11 cellular contexts compared by ENCODE assay signal in genomic region chr13:50422181-50423148, GRCh38.
DNase-seq lines count a peak whose midpoint lies in the region; TF ChIP-seq lines count a peak whose summit lies in the region.
"Had no signal": no experiment of that assay in that cellular context is flagged by ENCODE, and none has a peak within 500 bp of the region (broad histone marks: within the 10 kb centered on the region; RNA-seq: fewer than 3 reads in every experiment).

No MANE protein-coding gene starts in this region.

- H2BK12ac ChIP-seq in trophoblast cell (ENCODE audit: low read length) = no peak overlapping the region

- H3K9me3 ChIP-seq in GM23248 (ENCODE audit: low read depth) (no peaks in the 10 kb centered on the region), trophoblast cell (ENCODE audit: insufficient read depth, low read depth, low read length) (no peaks in the 10 kb centered on the region), neural progenitor cell (ENCODE audit: low read depth) (no peaks in the 10 kb centered on the region), sigmoid colon (no peaks in the 10 kb centered on the region)
- H3K9me3 ChIP-seq: tibial artery had no signal

- H3K18ac ChIP-seq in trophoblast cell (ENCODE audit: low read length) = no peak overlapping the region

- H3K36me3 ChIP-seq in GM23248 (ENCODE audit: low read depth) (no peaks in the 10 kb centered on the region), trophoblast cell (ENCODE audit: control insufficient read depth in 1 of 2, insufficient read depth in 2 of 2, low read length in 2 of 2) (no peaks in the 10 kb centered on the region), neural progenitor cell (no peaks in the 10 kb centered on the region), sigmoid colon (no peaks in the 10 kb centered on the region)
- H3K36me3 ChIP-seq: tibial artery had no signal

- TF ChIP-seq POLR2A in sigmoid colon (IDR thresholded peaks at IDR 0.05) = no peak

- H3K4me3 ChIP-seq in GM23248 (no peak overlapping the region), trophoblast cell (ENCODE audit: low read depth, low read length) (no peak overlapping the region), neural progenitor cell (no peak overlapping the region), sigmoid colon (no peak overlapping the region)
- H3K4me3 ChIP-seq: tibial artery had no signal

- H3K9me3 Mint-ChIP-seq in brain (peaks cover 0 to 5% (median 0%) of the 10 kb centered on the region in 5 experiments), neural progenitor cell (no peaks in the 10 kb centered on the region)

- H2BK120ac ChIP-seq in trophoblast cell (ENCODE audit: insufficient read depth, low read length, poor library complexity) = no peak overlapping the region

- H2AFZ ChIP-seq in GM23248 (no peak overlapping the region), trophoblast cell (ENCODE audit: insufficient read depth, low read length, poor library complexity) (no peak overlapping the region), neural progenitor cell (replicated peaks) (no peak overlapping the region)

- no peak overlapping the region for H2AK5ac ChIP-seq in trophoblast cell (ENCODE audit: low read length)

- no peak overlapping the region for H4K91ac ChIP-seq in trophoblast cell (ENCODE audit: low read depth, low read length)

- intact Hi-C loops in sigmoid colon (cut with DNase I) = no loop called here

- H3K27me3 ChIP-seq in GM23248 (replicated peaks; ENCODE audit: insufficient read depth) = no peaks in the 10 kb centered on the region
- H3K27me3 ChIP-seq in trophoblast cell (ENCODE audit: insufficient read depth, low read length) = no peaks in the 10 kb centered on the region
- no peaks in the 10 kb centered on the region for H3K27me3 ChIP-seq in neural progenitor cell
- no peaks in the 10 kb centered on the region for H3K27me3 ChIP-seq in sigmoid colon
- H3K27me3 ChIP-seq: tibial artery had no signal

- H3K79me1 ChIP-seq in trophoblast cell (ENCODE audit: low read length) = no peaks in the 10 kb centered on the region

- no peak overlapping the region for H4K12ac ChIP-seq in trophoblast cell (ENCODE audit: low read depth, low read length)

- no peak overlapping the region for H3K4me3 Mint-ChIP-seq in brain
- no peak overlapping the region for H3K4me3 Mint-ChIP-seq in neural progenitor cell
- H3K4me3 Mint-ChIP-seq: CD14-positive monocyte had no signal

- H3K4me2 ChIP-seq in GM23248 (ENCODE audit: unreplicated experiment) (peak overlapping the region; percentile 26), trophoblast cell (ENCODE audit: low read length) (no peak overlapping the region), neural progenitor cell (no peak overlapping the region)

- no peaks in the 10 kb centered on the region for H4K20me1 ChIP-seq in GM23248 (ENCODE audit: insufficient read depth)
- no peaks in the 10 kb centered on the region for H4K20me1 ChIP-seq in neural progenitor cell (ENCODE audit: low read depth)

- H3K9ac ChIP-seq in GM23248 (no peak overlapping the region), trophoblast cell (ENCODE audit: low read length) (no peak overlapping the region), neural progenitor cell (no peak overlapping the region)

- H3F3A ChIP-seq in GM23248 (ENCODE audit: insufficient read depth) = peaks cover 17% of the 10 kb centered on the region
- no peaks in the 10 kb centered on the region for H3F3A ChIP-seq in neural progenitor cell (ENCODE audit: low read depth)

- H3K4ac ChIP-seq in trophoblast cell (ENCODE audit: low read depth, low read length) = no peak overlapping the region

- no peak for TF ChIP-seq EP300 in sigmoid colon (IDR thresholded peaks at IDR 0.05)

- no peak overlapping the region for H3K27ac ChIP-seq in GM23248
- no peak overlapping the region for H3K27ac ChIP-seq in trophoblast cell (ENCODE audit: low read depth, low read length)
- H3K27ac ChIP-seq in neural progenitor cell = no peak overlapping the region
- H3K27ac ChIP-seq in sigmoid colon = no peak overlapping the region
- H3K27ac ChIP-seq: tibial artery had no signal

- 88% methylated on average over 12 of the region's 12 CpGs for WGBS in GM23248 (ENCODE audit: low coverage in 1 of 2, low lambda C conversion rate in 2 of 2, missing lambda C conversion rate in 2 of 2), 2 experiments
- no CpG with 5 or more reads among the region's 12 CpGs for WGBS in trophoblast cell (ENCODE audit: extremely low coverage, insufficient coverage, insufficient read length)
- WGBS in sigmoid colon, 2 donors = 56 to 71% methylated on average over 12 of the region's 12 CpGs

- TF ChIP-seq CTCF in brain (conservative IDR thresholded peaks at IDR 0.05) (no peak), neural progenitor cell (IDR thresholded peaks at IDR 0.05) (no peak), sigmoid colon (IDR thresholded peaks at IDR 0.05) (no peak)

- H3K9me2 ChIP-seq in GM23248 (ENCODE audit: insufficient read depth) = no peaks in the 10 kb centered on the region

- peak overlapping the region; percentile 34 for H4K8ac ChIP-seq in trophoblast cell (ENCODE audit: low read depth, low read length)

- H3K4me1 Mint-ChIP-seq in brain = peaks cover 66% of the 10 kb centered on the region
- H3K4me1 Mint-ChIP-seq in neural progenitor cell = peaks cover 4% of the 10 kb centered on the region

- DNase-seq in GM23248 = no peak
- DNase-seq in NCI-H69 (lab: John Stamatoyannopoulos, UW) = peak; percentile 61
- DNase-seq in trophoblast cell = no peak
- no peak for DNase-seq in neural progenitor cell (ENCODE audit: low spot score)
- no peak for DNase-seq in sigmoid colon
- DNase-seq in RPMI8226 = no peak
- DNase-seq: activated CD8-positive, alpha-beta memory T cell treated with anti-CD3 and anti-CD28 coated beads, Interleukin-2, amount 50 U/mL, for 4 hours; NCI-H1930; tibial artery had no signal

- in situ Hi-C loops in GM23248 (cut with MboI) = no loop called here

- H3K79me2 ChIP-seq in GM23248 (ENCODE audit: insufficient read depth) (no peaks in the 10 kb centered on the region), trophoblast cell (ENCODE audit: control insufficient read depth, insufficient read depth, low read length, poor library complexity) (no peaks in the 10 kb centered on the region), neural progenitor cell (ENCODE audit: low read depth) (no peaks in the 10 kb centered on the region)

- H3K27me3 Mint-ChIP-seq in brain (no peaks in the 10 kb centered on the region), neural progenitor cell (ENCODE audit: insufficient read depth, low read depth) (peaks cover 3% of the 10 kb centered on the region)

- no peak overlapping the region for H2BK5ac ChIP-seq in trophoblast cell (ENCODE audit: low read depth, low read length, poor library complexity)

- peaks cover 23% of the 10 kb centered on the region for H3K4me1 ChIP-seq in GM23248 (ENCODE audit: insufficient read depth)
- H3K4me1 ChIP-seq in trophoblast cell (ENCODE audit: control insufficient read depth in 1 of 2, insufficient read depth in 2 of 2, low read length in 2 of 2) = no peaks in the 10 kb centered on the region
- peaks cover 5% of the 10 kb centered on the region for H3K4me1 ChIP-seq in neural progenitor cell
- peaks cover 0 to 36% (median 15%) of the 10 kb centered on the region in 4 donors for H3K4me1 ChIP-seq in sigmoid colon

- no peaks in the 10 kb centered on the region for H3K36me3 Mint-ChIP-seq in brain
- no peaks in the 10 kb centered on the region for H3K36me3 Mint-ChIP-seq in neural progenitor cell
- H3K36me3 Mint-ChIP-seq: CD14-positive monocyte had no signal

- H3K27ac Mint-ChIP-seq in brain (peak overlapping the region in 4 of 5 experiments; percentile 46 to 88 (median 65)), neural progenitor cell (no peak overlapping the region)
- H3K27ac Mint-ChIP-seq: CD14-positive monocyte had no signal

- H3K23ac ChIP-seq in trophoblast cell (ENCODE audit: low read length) = no peak overlapping the region

- no peak overlapping the region for H3K14ac ChIP-seq in trophoblast cell (ENCODE audit: low read length)
